In the genomic region with DNA sequence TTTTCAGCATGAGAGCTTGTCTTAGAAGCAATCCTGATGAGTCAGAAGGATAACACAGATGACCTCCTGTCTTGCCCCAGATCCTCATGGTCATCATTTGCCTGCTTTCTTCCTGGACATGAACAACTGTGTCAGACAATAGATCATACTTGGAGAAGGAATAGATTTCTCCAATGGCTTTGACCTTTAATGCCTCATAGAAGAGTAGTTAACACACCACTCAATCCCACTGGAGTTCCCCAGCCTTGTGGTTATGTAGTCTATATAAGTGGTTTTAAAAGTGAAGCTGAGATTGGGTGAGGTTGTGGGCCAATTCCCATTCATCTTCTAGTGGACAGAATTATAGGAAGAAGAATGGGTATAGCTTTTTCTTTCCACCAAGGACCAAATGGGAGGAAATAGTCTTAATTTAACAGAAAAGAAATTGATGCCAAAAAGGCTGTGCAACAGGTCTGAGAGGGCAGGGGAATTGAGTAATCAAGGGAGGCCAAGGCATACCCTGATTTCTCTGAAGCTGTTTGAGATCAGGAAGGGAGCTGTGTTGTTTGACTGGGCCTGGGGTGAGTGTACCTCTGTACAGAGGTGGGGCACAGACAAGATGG, we compare ENCODE assay signal across 17 cellular contexts. TPM values are rescaled to one million over a fixed set of nuclear protein-coding genes. Genes with fewer than 3 reads are reported as not detected.
DNase-seq lines count a peak whose midpoint lies in the region; ATAC-seq and TF ChIP-seq lines count a peak whose summit lies in the region.
"Had no signal": no experiment of that assay in that cellular context is flagged by ENCODE, and none has a peak within 500 bp of the region (broad histone marks: within the 10 kb centered on the region; RNA-seq: fewer than 3 reads in every experiment).

No MANE protein-coding gene starts in this region.

- TF ChIP-seq CTCF in fibroblast of lung (conservative IDR thresholded peaks at IDR 0.05 in 1 of 2, IDR thresholded peaks at IDR 0.05 in 1 of 2; ENCODE audit: low read depth in 1 of 2, low read length in 2 of 2): no peak

- peaks cover 9% of the 10 kb centered on the region for H3K4me1 ChIP-seq in fibroblast of lung (ENCODE audit: control insufficient read depth, extremely low read depth, insufficient read depth, low read length)
- H3K4me1 ChIP-seq: Caco-2, SJCRH30 had no signal

- H3K9ac ChIP-seq in fibroblast of lung (ENCODE audit: insufficient read depth, low read length): no peak overlapping the region

- peaks cover 38% of the 10 kb centered on the region for H3K79me2 ChIP-seq in fibroblast of lung (ENCODE audit: control insufficient read depth, insufficient read depth, low read length)

- no peak for ATAC-seq in GM18867 (IDR thresholded peaks at IDR 0.05; ENCODE audit: unreplicated experiment)

- H3K36me3 ChIP-seq in fibroblast of lung (ENCODE audit: control insufficient read depth, insufficient read depth, low read length): peaks cover 9% of the 10 kb centered on the region

- H3K4me2 ChIP-seq in fibroblast of lung (ENCODE audit: extremely low read depth, insufficient read depth, low read length): no peak overlapping the region

- DNase-seq in GM04503 (ENCODE audit: low read depth): peak; percentile 64
- peak; percentile 58 for DNase-seq in SK-MEL-5 (ENCODE audit: low read depth, low spot score)
- peak; percentile 57 to 61 for DNase-seq in fibroblast of lung (ENCODE audit: low read depth in 2 of 2)
- DNase-seq in renal cortical epithelial cell (ENCODE audit: low read depth): peak; percentile 72
- no peak for DNase-seq in RKO (ENCODE audit: low spot score)
- DNase-seq in HuH-7.5 (ENCODE audit: low spot score): no peak
- no peak for DNase-seq in GF-D8 (lab: John Stamatoyannopoulos, UW)
- DNase-seq: Caco-2; effector CD4-positive, alpha-beta T cell; heart right ventricle; NCI-H2081 treated with DMSO at 0.1 percent for 48 hours; SJCRH30; stimulated activated CD4-positive, alpha-beta T cell treated with anti-CD3 and anti-CD28 coated beads, Interleukin-12 subunit alpha, Interleukin-12 subunit beta, amount 100 ng/mL, for 4 hours; tibial artery had no signal

- in situ Hi-C loops in SK-MEL-5 (cut with HindIII; ENCODE audit: low pct_unique_long_range_greater_than_20kb, low sequenced_read_pairs): no loop called here

- no peaks in the 10 kb centered on the region for H3K9me3 ChIP-seq in fibroblast of lung (ENCODE audit: control insufficient read depth, insufficient read depth, low read depth, low read length)
- H3K9me3 ChIP-seq: ascending aorta, Caco-2, heart right ventricle, neutrophil, SJCRH30, tibial artery had no signal

- H3K27ac ChIP-seq in fibroblast of lung (ENCODE audit: insufficient read depth, low read length): peak overlapping the region; percentile 52
- H3K27ac ChIP-seq: ascending aorta, heart right ventricle, neutrophil, SJCRH30, tibial artery had no signal

- H2AFZ ChIP-seq in fibroblast of lung (ENCODE audit: low read length): no peak overlapping the region

- H4K20me1 ChIP-seq in fibroblast of lung (ENCODE audit: control insufficient read depth, extremely low read depth, insufficient read depth, low read length): peaks cover 2% of the 10 kb centered on the region

- H3K4me3 ChIP-seq in fibroblast of lung (replicated peaks in 1 of 4; ENCODE audit: control extremely low read depth in 1 of 4, insufficient read depth in 1 of 4, low read depth in 3 of 4, low read length in 4 of 4): no peak overlapping the region
- H3K4me3 ChIP-seq: ascending aorta, heart right ventricle, SJCRH30, tibial artery had no signal

- no peaks in the 10 kb centered on the region for H3K27me3 ChIP-seq in fibroblast of lung (ENCODE audit: control insufficient read depth, insufficient read depth, low read length)
- H3K27me3 ChIP-seq: ascending aorta, heart right ventricle, neutrophil, SJCRH30, tibial artery had no signal

RNA-seq across cellular contexts. Expression of a gene that starts 14.4 kb away (rescaled TPM):
- 30.6 and 34.0 TPM in 2 replicates for total RNA-seq in SK-MEL-5 (2014; rRNA removed; shearing (Covaris generic))
- polyA plus RNA-seq in SK-MEL-5 (2015; cell fraction: cytosol; rRNA removed): 52.5 and 56.1 TPM in 2 replicates
- polyA plus RNA-seq in SK-MEL-5 (2015; cell fraction: nucleus; rRNA removed): 29.3 and 46.3 TPM in 2 replicates
- total RNA-seq in fibroblast of lung (10.5 and 13.2 TPM in 2 replicates), renal cortical epithelial cell (9.4 and 26.2 TPM in 2 replicates)
- 52.0 and 75.8 TPM in 2 replicates for polyA plus RNA-seq in fibroblast of lung
- 41.9 and 48.7 TPM in 2 replicates for polyA plus RNA-seq in fibroblast of lung (2012)
- 98.8 and 140 TPM in 2 replicates for polyA minus RNA-seq in fibroblast of lung (ENCODE audit: low replicate concordance)

RNA-seq across cellular contexts. Expression of a gene that starts 30.2 kb away (rescaled TPM):
- 189 and 191 TPM in 2 replicates for total RNA-seq in SK-MEL-5 (2014; rRNA removed; shearing (Covaris generic))
- 143 and 147 TPM in 2 replicates for polyA plus RNA-seq in SK-MEL-5 (2015; cell fraction: cytosol; rRNA removed)
- 128 and 153 TPM in 2 replicates for polyA plus RNA-seq in SK-MEL-5 (2015; cell fraction: nucleus; rRNA removed)
- total RNA-seq in fibroblast of lung: 108 and 138 TPM in 2 replicates
- polyA plus RNA-seq in fibroblast of lung: 99.1 and 126 TPM in 2 replicates
- 169 and 241 TPM in 2 replicates for polyA plus RNA-seq in fibroblast of lung (2012)
- polyA minus RNA-seq in fibroblast of lung (ENCODE audit: low replicate concordance): 156 and 196 TPM in 2 replicates
- 249 and 383 TPM in 2 replicates for total RNA-seq in renal cortical epithelial cell

RNA-seq across cellular contexts. Expression of a gene that starts 35.0 kb away (rescaled TPM):
- 0.32 TPM in 1 of 2 replicates, not detected in the other for total RNA-seq in SK-MEL-5 (2014; rRNA removed; shearing (Covaris generic))
- 1.2 and 3.7 TPM in 2 replicates for polyA plus RNA-seq in SK-MEL-5 (2015; cell fraction: cytosol; rRNA removed)
- 0.95 TPM in 1 of 2 replicates, not detected in the other for polyA plus RNA-seq in SK-MEL-5 (2015; cell fraction: nucleus; rRNA removed)
- total RNA-seq in fibroblast of lung (not detected in 2 replicates), renal cortical epithelial cell (0.30 TPM in 1 of 2 replicates, not detected in the other)
- polyA plus RNA-seq in fibroblast of lung: not detected in 2 replicates
- polyA plus RNA-seq in fibroblast of lung (2012): 0.08 and 0.16 TPM in 2 replicates
- not detected in 2 replicates for polyA minus RNA-seq in fibroblast of lung (ENCODE audit: low replicate concordance)
- total RNA-seq: ascending aorta, SJCRH30 had no signal

RNA-seq across cellular contexts. Expression of a gene that starts 40.8 kb away (rescaled TPM):
- total RNA-seq in SK-MEL-5 (2014; rRNA removed; shearing (Covaris generic)): 152 and 180 TPM in 2 replicates
- polyA plus RNA-seq in SK-MEL-5 (2015; cell fraction: cytosol; rRNA removed): 132 and 149 TPM in 2 replicates
- polyA plus RNA-seq in SK-MEL-5 (2015; cell fraction: nucleus; rRNA removed): 48.1 and 50.8 TPM in 2 replicates
- total RNA-seq in fibroblast of lung (39.8 and 58.8 TPM in 2 replicates), renal cortical epithelial cell (26.3 and 40.8 TPM in 2 replicates)
- 67.2 and 108 TPM in 2 replicates for polyA plus RNA-seq in fibroblast of lung
- 84.6 and 128 TPM in 2 replicates for polyA plus RNA-seq in fibroblast of lung (2012)
- polyA minus RNA-seq in fibroblast of lung (ENCODE audit: low replicate concordance): 49.8 and 84.4 TPM in 2 replicates

RNA-seq across cellular contexts. Expression of a gene that starts 53.1 kb away (rescaled TPM):
- 20.0 and 29.1 TPM in 2 replicates for total RNA-seq in SK-MEL-5 (2014; rRNA removed; shearing (Covaris generic))
- polyA plus RNA-seq in SK-MEL-5 (2015; cell fraction: cytosol; rRNA removed): 32.2 and 41.4 TPM in 2 replicates
- polyA plus RNA-seq in SK-MEL-5 (2015; cell fraction: nucleus; rRNA removed): 21.3 and 52.3 TPM in 2 replicates
- 5.4 and 5.8 TPM in 2 replicates for total RNA-seq in fibroblast of lung
- 23.6 and 29.9 TPM in 2 replicates for polyA plus RNA-seq in fibroblast of lung
- 17.3 and 18.9 TPM in 2 replicates for polyA plus RNA-seq in fibroblast of lung (2012)
- 64.3 and 80.6 TPM in 2 replicates for polyA minus RNA-seq in fibroblast of lung (ENCODE audit: low replicate concordance)
- total RNA-seq in renal cortical epithelial cell: 6.3 and 10.3 TPM in 2 replicates

Comparison
In these comparisons a context has a peak if more than half of its experiments do, and no peak if none do; other contexts are left out.
1. DNase-seq: peak in GM04503 (single experiment), SK-MEL-5 (single experiment), fibroblast of lung (2 of 2) and renal cortical epithelial cell (single experiment); none in RKO (single experiment), HuH-7.5 (single experiment) and GF-D8 (single experiment).